8 cellular contexts compared by ENCODE assay signal in genomic region chr9:125889524-125890473, GRCh38.
DNase-seq lines count a peak whose midpoint lies in the region; ATAC-seq and TF ChIP-seq lines count a peak whose summit lies in the region.

No MANE protein-coding gene starts in this region.

- ATAC-seq in GM21786 (IDR thresholded peaks at IDR 0.05; ENCODE audit: unreplicated experiment), result no peak
- ATAC-seq in GM21717 (IDR thresholded peaks at IDR 0.05; ENCODE audit: unreplicated experiment), result no peak

- H3K27ac ChIP-seq in VCaP (peak overlapping the region; percentile 46; the same call in 1 of the 2 replicates), skin epidermis (peak overlapping the region in 7 of 21 experiments; percentile 12 to 67 (median 45))

- in situ Hi-C loops in GM13976 (cut with MboI; ENCODE audit: low sequenced_read_pairs, unreplicated experiment), result no loop called here

- peak overlapping the region; percentile 9 to 50 (median 28) for H3K4me3 ChIP-seq in skin epidermis

- DNase-seq in GM13976 (ENCODE audit: low spot score), result peak; percentile 71
- peak; percentile 48 for DNase-seq in HuH-7.5 (ENCODE audit: low spot score)
- DNase-seq in central memory CD4-positive, alpha-beta T cell, result peak; percentile 23
- DNase-seq in iris pigment epithelial cell (ENCODE audit: low read depth), result peak; percentile 48

- no peak for TF ChIP-seq CTCF in GM13976 (IDR thresholded peaks at IDR 0.05; ENCODE audit: borderline replicate concordance, control extremely low read depth, extremely low read depth, insufficient read depth, missing control alignments)
- TF ChIP-seq CTCF in VCaP (conservative IDR thresholded peaks at IDR 0.05), result no peak
